9 cellular contexts compared by ENCODE assay signal in the genomic region with DNA sequence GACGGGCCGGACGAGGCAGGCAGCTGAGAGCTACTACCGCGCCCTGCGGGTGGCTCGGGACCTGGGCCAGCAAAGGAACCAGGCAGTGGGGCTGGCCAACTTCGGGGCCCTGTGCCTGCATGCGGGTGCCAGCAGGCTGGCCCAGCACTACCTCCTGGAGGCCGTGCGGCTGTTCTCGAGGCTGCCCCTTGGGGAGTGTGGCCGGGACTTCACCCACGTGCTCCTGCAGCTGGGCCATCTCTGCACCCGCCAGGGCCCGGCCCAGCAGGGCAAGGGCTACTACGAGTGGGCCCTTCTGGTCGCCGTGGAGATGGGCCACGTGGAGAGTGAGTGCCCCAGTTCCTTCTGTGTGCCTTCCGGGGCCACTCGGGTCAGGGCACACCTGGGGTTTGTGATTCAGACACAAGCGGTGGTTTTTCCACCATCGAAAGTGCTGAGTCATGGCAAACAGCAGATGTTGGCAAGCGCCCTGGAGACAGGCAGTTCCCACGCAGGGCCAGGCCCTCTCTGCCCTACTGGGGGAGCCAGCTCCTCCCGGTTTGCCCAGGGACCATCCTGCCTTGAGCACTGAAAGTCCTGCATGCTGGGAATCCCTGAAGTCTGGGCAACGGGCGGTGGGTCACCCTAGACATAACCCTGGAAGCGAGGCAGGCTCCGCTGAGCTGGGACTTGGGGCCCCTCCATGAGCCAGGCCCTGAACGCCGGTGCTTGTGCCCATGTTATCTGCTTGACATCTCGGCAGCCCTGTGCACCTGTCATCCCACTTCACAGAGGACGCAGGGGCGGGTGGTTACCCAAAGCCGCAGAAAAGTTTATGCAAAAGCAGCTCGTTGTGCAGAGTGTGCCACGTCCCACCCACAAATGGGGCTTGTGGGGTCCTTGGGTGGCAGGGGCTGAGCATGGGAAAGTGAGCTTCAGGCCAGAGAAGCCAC. TPM values are rescaled to one million over a fixed set of nuclear protein-coding genes. Genes with fewer than 3 reads are reported as not detected.
DNase-seq lines count a peak whose midpoint lies in the region; ATAC-seq lines count a peak whose summit lies in the region.
"Had no signal": no experiment of that assay in that cellular context is flagged by ENCODE, and none has a peak within 500 bp of the region (broad histone marks: within the 10 kb centered on the region; RNA-seq: fewer than 3 reads in every experiment).

No MANE protein-coding gene starts in this region.

- H3K27ac ChIP-seq in HUES64 (ENCODE audit: low read depth, low read length), result no peak overlapping the region
- H3K27ac ChIP-seq in mesendoderm (ENCODE audit: low read depth, low read length), result no peak overlapping the region

- H4K8ac ChIP-seq in mesendoderm (ENCODE audit: low read depth, low read length), result no peak overlapping the region

- H3K56ac ChIP-seq in mesendoderm (ENCODE audit: low read length), result peak overlapping the region; percentile 69

- peak overlapping the region; percentile 19 for H3K18ac ChIP-seq in mesendoderm (ENCODE audit: low read length)

- no peaks in the 10 kb centered on the region for H3K79me1 ChIP-seq in mesendoderm (ENCODE audit: low read length)

- H3K27me3 ChIP-seq in HUES64 (ENCODE audit: insufficient read depth, low read length), result no peaks in the 10 kb centered on the region
- H3K27me3 ChIP-seq in mesendoderm (ENCODE audit: insufficient read depth, low read length, poor library complexity), result no peaks in the 10 kb centered on the region

- H3K4me3 ChIP-seq in HUES64 (ENCODE audit: low read length), result no peak overlapping the region
- H3K4me3 ChIP-seq in mesendoderm (ENCODE audit: low read length), result no peak overlapping the region

- H2AK5ac ChIP-seq in mesendoderm (ENCODE audit: low read length), result peak overlapping the region; percentile 90

- H3K36me3 ChIP-seq in HUES64 (ENCODE audit: insufficient read depth, low read length), result no peaks in the 10 kb centered on the region
- H3K36me3 ChIP-seq in mesendoderm (ENCODE audit: control insufficient read depth, insufficient read depth, low read length), result no peaks in the 10 kb centered on the region

- H3K79me2 ChIP-seq in mesendoderm (ENCODE audit: control insufficient read depth, insufficient read depth, low read length), result no peaks in the 10 kb centered on the region

- peak overlapping the region; percentile 95 for H3K23ac ChIP-seq in mesendoderm (ENCODE audit: low read length)

- H3K4ac ChIP-seq in mesendoderm (ENCODE audit: low read depth, low read length), result peak overlapping the region; percentile 26

- H4K5ac ChIP-seq in mesendoderm (ENCODE audit: low read length), result no peak overlapping the region

- DNase-seq in Caki2 (ENCODE audit: low read depth) (peak; percentile 77), mesendoderm (peak; percentile 39), SK-N-DZ (ENCODE audit: low spot score) (no peak)
- DNase-seq in central memory CD4-positive, alpha-beta T cell, result peak; percentile 84
- DNase-seq in stimulated activated CD8-positive, alpha-beta memory T cell treated with anti-CD3 and anti-CD28 coated beads, Interleukin-7, amount 100 ng/mL, for 4 hours (ENCODE audit: low read depth in 2 of 2), result peak; percentile 69 to 83

- in situ Hi-C loops in Caki2 (cut with HindIII; ENCODE audit: low pct_unique_long_range_greater_than_20kb, low sequenced_read_pairs), result no loop called here

- no peak overlapping the region for H2BK15ac ChIP-seq in mesendoderm (replicated peaks; ENCODE audit: low read depth)

- H3K4me2 ChIP-seq in mesendoderm (ENCODE audit: low read length), result no peak overlapping the region

- H2BK120ac ChIP-seq in mesendoderm (ENCODE audit: low read depth, low read length), result no peak overlapping the region

- H3K4me1 ChIP-seq in HUES64 (ENCODE audit: insufficient read depth, low read length) (peaks cover 18% of the 10 kb centered on the region; the same call in 1 of the 2 replicates), mesendoderm (ENCODE audit: control insufficient read depth, low read depth, low read length) (peaks cover 13% of the 10 kb centered on the region)

- peak overlapping the region; percentile 74 for H2BK5ac ChIP-seq in mesendoderm (ENCODE audit: low read length)

- ATAC-seq in GM21515 (IDR thresholded peaks at IDR 0.05; ENCODE audit: unreplicated experiment), result peak; percentile 57
- ATAC-seq in activated CD4-positive, CD25-positive, alpha-beta regulatory T cell treated with anti-CD3 and anti-CD28 coated beads, Interleukin-2, amount 50 U/mL, for 24 hours, result peak; percentile 89 to 90

- H3K9ac ChIP-seq in HUES64 (ENCODE audit: low read depth, low read length) (0 out of 2 replicates have a peak overlapping the region, but pooled peaks have one; percentile 17), mesendoderm (ENCODE audit: low read length) (no peak overlapping the region)

- WGBS in HUES64, result 89% methylated on average over 39 of the region's 39 CpGs
- WGBS in mesendoderm (ENCODE audit: extremely low coverage, insufficient coverage, low lambda C conversion rate), result no CpG with 5 or more reads among the region's 39 CpGs

- no peaks in the 10 kb centered on the region for H3K9me3 ChIP-seq in HUES64 (ENCODE audit: insufficient read depth, low read depth, low read length)

RNA-seq across cellular contexts. Expression of a gene that starts 29.5 kb away (rescaled TPM):
- total RNA-seq in Caki2 (2014; rRNA removed; shearing (Covaris generic); ENCODE audit: low replicate concordance), result 8.0 and 16.3 TPM in 2 replicates
- 0.55 TPM for polyA plus RNA-seq in HUES64 (2013, experiment 1 of 2)
- 0.38 TPM for polyA plus RNA-seq in HUES64 (2013, experiment 2 of 2)
- polyA plus RNA-seq in mesendoderm (2013, experiment 1 of 2), result 0.17 TPM
- 0.13 TPM for polyA plus RNA-seq in mesendoderm (2013, experiment 2 of 2)
- polyA plus RNA-seq in SK-N-DZ (2014; cell fraction: cytosol; rRNA removed), result 0.26 and 1.7 TPM in 2 replicates
- polyA plus RNA-seq in SK-N-DZ (2014; cell fraction: nucleus; rRNA removed), result 0.84 and 3.0 TPM in 2 replicates

RNA-seq across cellular contexts. Expression of a gene that starts 41.0 kb away (rescaled TPM):
- not detected in 2 replicates for total RNA-seq in Caki2 (2014; rRNA removed; shearing (Covaris generic); ENCODE audit: low replicate concordance)
- polyA plus RNA-seq in HUES64 (2013, experiment 1 of 2), result 3.4 TPM
- 3.4 TPM for polyA plus RNA-seq in HUES64 (2013, experiment 2 of 2)
- polyA plus RNA-seq in mesendoderm (2013, experiment 1 of 2), result 1.8 TPM
- 1.9 TPM for polyA plus RNA-seq in mesendoderm (2013, experiment 2 of 2)
- 4.2 and 4.8 TPM in 2 replicates for polyA plus RNA-seq in SK-N-DZ (2014; cell fraction: cytosol; rRNA removed)
- 2.0 and 3.1 TPM in 2 replicates for polyA plus RNA-seq in SK-N-DZ (2014; cell fraction: nucleus; rRNA removed)
- total RNA-seq: T-helper 1 cell treated with Interleukin-12 subunit alpha and Interleukin-12 subunit beta and Interleukin-4 antibody, amounts not matched to agents 30 ng/mL and 1 ng/mL, for 36 hours had no signal
